In genomic region chrX:48130326-48130725, GRCh38 we compare ENCODE assay signal across 5 cellular contexts. TPM values are rescaled to one million over a fixed set of nuclear protein-coding genes. Genes with fewer than 3 reads are reported as not detected.
"Had no signal": no experiment of that assay in that cellular context is flagged by ENCODE, and none has a peak within 500 bp of the region (broad histone marks: within the 10 kb centered on the region; RNA-seq: fewer than 3 reads in every experiment).

TSS of gene SPACA5B (plus strand) at chrX:48130626. CDS start at chrX:48130688, 62 bp downstream.

RNA-seq across cellular contexts. Expression of gene SPACA5B, which starts in this region (rescaled TPM):
- total RNA-seq: HepG2, HT-29, HT1080, IMR-90, K562 had no signal
